Comparison of ENCODE assay signal across 8 cellular contexts in genomic region chr12:110403975-110404675, GRCh38. TPM values are rescaled to one million over a fixed set of nuclear protein-coding genes. Genes with fewer than 3 reads are reported as not detected.
A peak's percentile ranks its signal among the peaks of the same experiment; 100 is the strongest.
DNase-seq lines count a peak whose midpoint lies in the region; ATAC-seq, FAIRE-seq and TF ChIP-seq lines count a peak whose summit lies in the region.

No MANE protein-coding gene starts in this region.

- H3K27me3 ChIP-seq in bronchial epithelial cell (ENCODE audit: control insufficient read depth, insufficient read depth, low read length), result no peaks in the 10 kb centered on the region
- no peaks in the 10 kb centered on the region for H3K27me3 ChIP-seq in smooth muscle cell (ENCODE audit: low read depth)

- peak overlapping the region; percentile 97 for H3K4me2 ChIP-seq in smooth muscle cell

- CTCF ChIA-PET in Calu3 (lab: Charles Lee), result interaction anchor here (2.0 kb wide), 1 partner anchor 27 kb away, joined by 18 read pairs; no protein-coding TSS in a partner anchor

- H3K4me3 Mint-ChIP-seq in Calu3 (ENCODE audit: low read depth, unreplicated experiment) (peak overlapping the region; percentile 98), immature natural killer cell (peak overlapping the region in 4 of 5 donors; percentile 96 to 100 (median 100))

- no peaks in the 10 kb centered on the region for H3F3A ChIP-seq in smooth muscle cell (ENCODE audit: low read depth)

- H3K9me3 Mint-ChIP-seq in Calu3 (ENCODE audit: low read depth, unreplicated experiment), result no peaks in the 10 kb centered on the region
- no peaks in the 10 kb centered on the region for H3K9me3 Mint-ChIP-seq in immature natural killer cell

- no peaks in the 10 kb centered on the region for H3K9me3 ChIP-seq in smooth muscle cell (replicated peaks; ENCODE audit: low read depth)

- peak overlapping the region; percentile 100 for H2AFZ ChIP-seq in smooth muscle cell (ENCODE audit: low read depth)

- TF ChIP-seq CTCF in Calu3 (IDR thresholded peaks at IDR 0.05; ENCODE audit: unreplicated experiment) (no peak), bronchial epithelial cell (IDR thresholded peaks at IDR 0.05; ENCODE audit: insufficient read depth, low read length, severe bottlenecking) (no peak), smooth muscle cell (IDR thresholded peaks at IDR 0.05; ENCODE audit: borderline replicate concordance, insufficient read depth, poor library complexity, severe bottlenecking) (no peak)

- H3K27me3 Mint-ChIP-seq in Calu3 (ENCODE audit: unreplicated experiment), result peaks cover 4% of the 10 kb centered on the region
- peaks cover 5 to 9% (median 8%) of the 10 kb centered on the region in 3 donors for H3K27me3 Mint-ChIP-seq in immature natural killer cell (ENCODE audit: low read depth in 3 of 3)

- peak overlapping the region; percentile 99 for H3K27ac ChIP-seq in smooth muscle cell (ENCODE audit: low read depth)

- H3K36me3 Mint-ChIP-seq in Calu3 (ENCODE audit: insufficient read depth, unreplicated experiment), result peaks cover 24% of the 10 kb centered on the region
- no peaks in the 10 kb centered on the region for H3K36me3 Mint-ChIP-seq in immature natural killer cell

- H3K79me2 ChIP-seq in smooth muscle cell (ENCODE audit: low read depth), result peaks cover 39% of the 10 kb centered on the region

- H3K4me3 ChIP-seq in bronchial epithelial cell (ENCODE audit: low read depth, low read length) (peak overlapping the region; percentile 93), smooth muscle cell (peak overlapping the region; percentile 79)

- 21% methylated on average over 21 of the region's 21 CpGs for WGBS in smooth muscle cell (ENCODE audit: low lambda C conversion rate)

- no peaks in the 10 kb centered on the region for H3K36me3 ChIP-seq in bronchial epithelial cell (ENCODE audit: control insufficient read depth, insufficient read depth, low read length)
- no peaks in the 10 kb centered on the region for H3K36me3 ChIP-seq in smooth muscle cell (ENCODE audit: low read depth)

- H3K9ac ChIP-seq in smooth muscle cell (ENCODE audit: low read depth), result peak overlapping the region; percentile 100

- H4K20me1 ChIP-seq in smooth muscle cell (ENCODE audit: low read depth), result no peaks in the 10 kb centered on the region

- BruUV-seq in Calu3 (replicated peaks; lab: Mats Ljungman, UMichigan), result TSS peak; percentile 63

- intact Hi-C loops in Calu3 (cut with micrococcal nuclease; ENCODE audit: unreplicated experiment), result no loop called here

- peak; percentile 50 for ATAC-seq in HG02759 (IDR thresholded peaks at IDR 0.05; ENCODE audit: unreplicated experiment)
- ATAC-seq in GM19328 (IDR thresholded peaks at IDR 0.05; ENCODE audit: unreplicated experiment), result no peak

- no peaks in the 10 kb centered on the region for H3K4me1 ChIP-seq in smooth muscle cell (ENCODE audit: low read depth)

- no peak for FAIRE-seq in bronchial epithelial cell (lab: Jason Lieb, UNC)

- DNase-seq in Calu3, result peak; percentile 85
- peak; percentile 79 for DNase-seq in NCI-H2171 treated with DMSO at 0.1 percent for 48 hours (lab: John Stamatoyannopoulos, UW)
- peak; percentile 50 to 66 (median 63) for DNase-seq in activated CD4-positive, CD25-positive, alpha-beta regulatory T cell (lab: John Stamatoyannopoulos, UW)
- peak; percentile 47 for DNase-seq in bronchial epithelial cell (ENCODE audit: low read depth)
- DNase-seq in immature natural killer cell, result peak; percentile 77 to 82 (median 82)
- peak; percentile 5 for DNase-seq in smooth muscle cell (lab: John Stamatoyannopoulos, UW; ENCODE audit: unreplicated experiment)

- H3K4me1 Mint-ChIP-seq in Calu3 (ENCODE audit: low read depth, unreplicated experiment) (no peaks in the 10 kb centered on the region), immature natural killer cell (peaks cover 25 to 35% of the 10 kb centered on the region in 2 donors)

- H3K27ac Mint-ChIP-seq in Calu3 (ENCODE audit: unreplicated experiment) (peak overlapping the region; percentile 99), immature natural killer cell (peak overlapping the region; percentile 98 to 99 (median 98))

RNA-seq across cellular contexts. Expression of gene ANAPC7, which starts 0.6 kb away (rescaled TPM):
- total RNA-seq in Calu3 (2022) (111 and 136 TPM in 2 replicates), bronchial epithelial cell (36.1 and 44.4 TPM in 2 replicates), smooth muscle cell (24.6 and 36.8 TPM in 2 replicates)
- polyA plus RNA-seq in immature natural killer cell (10 to 100 TPM; 11.0 to 26.4 (median 24.8) TPM), smooth muscle cell (22.1 and 27.8 TPM in 2 replicates)

RNA-seq across cellular contexts. Expression of gene ARPC3, which starts 46.0 kb away (rescaled TPM):
- total RNA-seq in Calu3 (2022), result 321 and 344 TPM in 2 replicates
- 204 and 210 TPM in 2 replicates for total RNA-seq in bronchial epithelial cell
- 1,000 to 10,000 TPM in 2 of 3 donors, 100 to 1,000 TPM in 1; 882 to 1,121 (median 1,023) TPM for polyA plus RNA-seq in immature natural killer cell
- total RNA-seq in smooth muscle cell, result 349 and 507 TPM in 2 replicates
- 338 and 393 TPM in 2 replicates for polyA plus RNA-seq in smooth muscle cell

Comparison
In these comparisons a context has a peak if more than half of its experiments do, and no peak if none do; other contexts are left out.
1. DNase-seq: peak in every context shown above with its lines; median percentile 85 in Calu3; 82 in immature natural killer cell; 79 in NCI-H2171 treated with DMSO at 0.1 percent for 48 hours; 63 in activated CD4-positive, CD25-positive, alpha-beta regulatory T cell; 47 in bronchial epithelial cell; 5 in smooth muscle cell.